Comparison of ENCODE assay signal across 10 cellular contexts in the genomic region with DNA sequence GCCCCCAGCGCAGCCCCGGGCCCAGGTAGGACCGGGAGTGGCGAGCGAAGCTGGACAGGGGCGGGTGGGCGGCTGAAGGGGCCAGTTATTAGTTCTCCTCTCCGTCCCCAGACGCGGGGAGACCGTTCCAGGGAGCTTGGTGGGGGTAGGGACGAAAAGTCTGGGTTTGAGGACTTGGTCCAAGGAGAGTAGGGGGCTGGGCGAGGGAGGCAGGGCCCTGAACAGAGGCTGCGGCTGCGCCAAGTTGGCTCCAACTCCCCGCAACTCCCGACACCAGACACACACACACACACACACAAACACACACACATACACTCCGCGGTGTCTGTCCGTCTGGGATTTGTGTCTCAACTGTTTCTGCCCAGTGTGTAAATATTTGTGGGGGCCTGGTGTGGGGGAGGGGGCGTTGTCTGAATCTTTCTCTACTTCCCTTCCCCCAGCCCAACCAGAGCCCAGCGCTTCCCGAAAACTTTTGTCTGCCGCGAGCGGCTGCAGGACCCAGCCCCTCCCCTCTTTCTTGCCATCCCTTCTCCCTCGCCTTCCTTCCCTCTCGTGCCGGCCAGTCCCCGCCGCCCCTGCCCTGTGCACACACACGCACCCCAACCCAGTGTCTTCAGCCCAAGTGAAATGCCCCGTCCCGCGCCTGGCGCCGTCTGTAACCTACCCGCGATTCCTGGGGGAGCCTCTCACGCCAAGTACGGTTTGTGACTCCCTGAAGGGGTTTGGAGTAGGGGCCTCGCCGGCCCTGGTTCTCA. TPM values are rescaled to one million over a fixed set of nuclear protein-coding genes. Genes with fewer than 3 reads are reported as not detected.
DNase-seq lines count a peak whose midpoint lies in the region; ATAC-seq and TF ChIP-seq lines count a peak whose summit lies in the region.
"Had no signal": no experiment of that assay in that cellular context is flagged by ENCODE, and none has a peak within 500 bp of the region (broad histone marks: within the 10 kb centered on the region; RNA-seq: fewer than 3 reads in every experiment).

No MANE protein-coding gene starts in this region.

- H3K4me2 ChIP-seq in neural progenitor cell, result peak overlapping the region; percentile 95

- POLR2A ChIA-PET in AG04449 (lab: Yijun Ruan, JAX), result interaction anchor here (0.8 kb wide), 1 partner anchor 16 kb away, joined by 3 read pairs; no protein-coding TSS in a partner anchor

- H3F3A ChIP-seq in neural progenitor cell (ENCODE audit: low read depth), result peaks cover 12% of the 10 kb centered on the region

- H3K27ac Mint-ChIP-seq in glutamatergic neuron (ENCODE audit: unreplicated experiment) (no peak overlapping the region), neural progenitor cell (peak overlapping the region; percentile 43)
- H3K27ac Mint-ChIP-seq: activated T-cell treated with anti-CD3 and anti-CD28 coated beads, Interleukin-2, amount 50 U/mL, for 72 hours had no signal

- peaks cover 67% of the 10 kb centered on the region for H3K27me3 ChIP-seq in neural progenitor cell

- peaks cover 21% of the 10 kb centered on the region for H3K79me2 ChIP-seq in neural progenitor cell (ENCODE audit: low read depth)

- H3K4me3 ChIP-seq in AG04449 (ENCODE audit: low read depth, low read length) (peak overlapping the region; percentile 60), neural progenitor cell (peak overlapping the region; percentile 76)

- CTCF ChIA-PET in AG04449 (lab: Yijun Ruan, JAX), result interaction anchor here (0.8 to 1.6 kb wide), 4 partner anchors 11 to 271 kb away, joined by 3 to 8 read pairs (median 6); no protein-coding TSS in a partner anchor

- DNase-seq in AG04449 (ENCODE audit: low read depth, low spot score) (no peak), glutamatergic neuron (no peak), neural progenitor cell (ENCODE audit: low spot score) (peak; percentile 73), mucosa of gallbladder (ENCODE audit: low spot score) (no peak), OCI-M1 (lab: John Stamatoyannopoulos, UW) (no peak), Ammon's horn (ENCODE audit: low spot score) (no peak)
- DNase-seq: SIG-M5 had no signal

- H3K9me3 Mint-ChIP-seq in glutamatergic neuron (ENCODE audit: unreplicated experiment) (peaks cover 10% of the 10 kb centered on the region), neural progenitor cell (no peaks in the 10 kb centered on the region)
- H3K9me3 Mint-ChIP-seq: activated T-cell treated with anti-CD3 and anti-CD28 coated beads, Interleukin-2, amount 50 U/mL, for 72 hours had no signal

- H3K27ac ChIP-seq in neural progenitor cell, result no peak overlapping the region

- H3K27me3 Mint-ChIP-seq in glutamatergic neuron (ENCODE audit: unreplicated experiment) (peaks cover 34% of the 10 kb centered on the region), neural progenitor cell (ENCODE audit: insufficient read depth, low read depth) (peaks cover 36% of the 10 kb centered on the region)

- H3K9ac ChIP-seq in neural progenitor cell, result no peak overlapping the region

- peak overlapping the region; percentile 66 for H3K4me3 Mint-ChIP-seq in glutamatergic neuron (ENCODE audit: unreplicated experiment)
- peak overlapping the region; percentile 94 for H3K4me3 Mint-ChIP-seq in neural progenitor cell

- H3K4me1 Mint-ChIP-seq in glutamatergic neuron (ENCODE audit: low read depth, unreplicated experiment) (peaks cover 15% of the 10 kb centered on the region), neural progenitor cell (peaks cover 61% of the 10 kb centered on the region)

- H3K9me3 ChIP-seq in neural progenitor cell (ENCODE audit: low read depth), result no peaks in the 10 kb centered on the region

- TF ChIP-seq CTCF in AG04449 (IDR thresholded peaks at IDR 0.05; ENCODE audit: insufficient read depth, low read length, missing control alignments) (no peak), glutamatergic neuron (IDR thresholded peaks at IDR 0.05; ENCODE audit: partially characterized antibody, unreplicated experiment) (no peak), neural progenitor cell (IDR thresholded peaks at IDR 0.05) (no peak)

- no peaks in the 10 kb centered on the region for H3K36me3 ChIP-seq in neural progenitor cell

- ATAC-seq in SK-N-SH treated with all-trans-retinoic acid at 6 μM for 48 hours, result peak; percentile 47
- ATAC-seq in HG03039 (IDR thresholded peaks at IDR 0.05; ENCODE audit: unreplicated experiment), result no peak

- peaks cover 43% of the 10 kb centered on the region for H4K20me1 ChIP-seq in neural progenitor cell (ENCODE audit: low read depth)

- peak overlapping the region; percentile 48 for H2AFZ ChIP-seq in neural progenitor cell (replicated peaks)

- peaks cover 38% of the 10 kb centered on the region for H3K4me1 ChIP-seq in neural progenitor cell

- no peaks in the 10 kb centered on the region for H3K36me3 Mint-ChIP-seq in glutamatergic neuron (ENCODE audit: unreplicated experiment)
- H3K36me3 Mint-ChIP-seq in neural progenitor cell, result peaks cover 19% of the 10 kb centered on the region

TF ChIP-seq in SK-N-SH treated with all-trans-retinoic acid at 6 μM for 48 hours, 23 proteins besides CTCF, POLR2A, EP300 and RAD21:
- TF ChIP-seq ZNF70 (CRISPR knock-in tag; IDR thresholded peaks at IDR 0.05) (no peak), ARNTL (CRISPR knock-in tag; IDR thresholded peaks at IDR 0.05; ENCODE audit: borderline replicate concordance, low read depth) (no peak), TCF4 (CRISPR knock-in tag; IDR thresholded peaks at IDR 0.05; ENCODE audit: borderline replicate concordance) (no peak)

RNA-seq across cellular contexts. Expression of gene MDFI, which starts 0.7 kb away (rescaled TPM):
- total RNA-seq in glutamatergic neuron (ENCODE audit: unreplicated experiment) (7.9 TPM), neural progenitor cell (ENCODE audit: low replicate concordance) (29.5 and 87.4 TPM in 2 replicates), mucosa of gallbladder (7.3 TPM)
- total RNA-seq: activated T-cell treated with anti-CD3 and anti-CD28 coated beads, Interleukin-2, amount 50 U/mL, for 72 hours had no signal
